ENCODE assay signal across 9 cellular contexts in genomic region chr22:22877523-22878210, GRCh38. TPM values are rescaled to one million over a fixed set of nuclear protein-coding genes. Genes with fewer than 3 reads are reported as not detected.
DNase-seq lines count a peak whose midpoint lies in the region; ATAC-seq and TF ChIP-seq lines count a peak whose summit lies in the region.
"Had no signal": no experiment of that assay in that cellular context is flagged by ENCODE, and none has a peak within 500 bp of the region (broad histone marks: within the 10 kb centered on the region; RNA-seq: fewer than 3 reads in every experiment).

No MANE protein-coding gene starts in this region.

- intact Hi-C loops in upper lobe of right lung (cut with DNase I): no loop called here

- TF ChIP-seq CTCF in AG04450 (IDR thresholded peaks at IDR 0.05; ENCODE audit: low read depth, low read length) (peak; percentile 71), GM20000 (IDR thresholded peaks at IDR 0.05; ENCODE audit: extremely low read depth, missing control alignments) (peak; percentile 96), fibroblast of mammary gland (conservative IDR thresholded peaks at IDR 0.05; ENCODE audit: control insufficient read depth, insufficient read depth, low read depth, low read length) (peak; percentile 77), osteocyte (IDR thresholded peaks at IDR 0.05) (peak; percentile 57), upper lobe of right lung (IDR thresholded peaks at IDR 0.05) (peak; percentile 66)

- H3K9me3 ChIP-seq in AG04450 (ENCODE audit: control insufficient read depth, insufficient read depth, low read length) (no peaks in the 10 kb centered on the region), NT2/D1 (ENCODE audit: insufficient read depth, low read length) (peaks cover 11% of the 10 kb centered on the region; the same call in 1 of the 2 replicates), upper lobe of right lung (peaks cover 10% of the 10 kb centered on the region)

- CTCF ChIA-PET in AG04450 (lab: Charles Lee): interaction anchor here (0.6 to 1.8 kb wide), 11 partner anchors 12 to 415 kb away, joined by 3 to 7 read pairs (median 3); no protein-coding TSS in a partner anchor

- peaks cover 4% of the 10 kb centered on the region for H3K27me3 ChIP-seq in AG04450 (ENCODE audit: control insufficient read depth, insufficient read depth, low read length)
- H3K27me3 ChIP-seq in NT2/D1 (ENCODE audit: insufficient read depth, insufficient read length): peaks cover 84% of the 10 kb centered on the region
- H3K27me3 ChIP-seq in upper lobe of right lung: peaks cover 12% of the 10 kb centered on the region

- H3K36me3 Mint-ChIP-seq in osteocyte (ENCODE audit: unreplicated experiment): no peaks in the 10 kb centered on the region
- H3K36me3 Mint-ChIP-seq: memory B cell had no signal

- POLR2A ChIA-PET in AG04450 (lab: Yijun Ruan, JAX): no interaction called here

- DNase-seq in AG04450 (ENCODE audit: low read depth, low spot score): peak; percentile 16
- DNase-seq in GM20000 (ENCODE audit: low spot score): peak; percentile 56
- DNase-seq in NT2/D1 (ENCODE audit: low read depth, low spot score): peak; percentile 16
- peak; percentile 56 for DNase-seq in activated T-cell treated with anti-CD3 and anti-CD28 coated beads for 4 hours
- peak; percentile 63 for DNase-seq in fibroblast of mammary gland (ENCODE audit: low read depth)
- DNase-seq in osteocyte (ENCODE audit: extremely low spot score, unreplicated experiment): peak; percentile 84
- DNase-seq in upper lobe of right lung: peak; percentile 82
- DNase-seq in cortex of kidney (lab: John Stamatoyannopoulos, UW): no peak

- H3K36me3 ChIP-seq in NT2/D1 (ENCODE audit: insufficient read depth, insufficient read length, low read length) (no peaks in the 10 kb centered on the region), upper lobe of right lung (no peaks in the 10 kb centered on the region)

- ATAC-seq in upper lobe of right lung: peak; percentile 77

- no peak overlapping the region for H3K27ac Mint-ChIP-seq in osteocyte (ENCODE audit: unreplicated experiment)
- H3K27ac Mint-ChIP-seq: memory B cell had no signal

- H3K27ac ChIP-seq in AG04450 (ENCODE audit: low read depth, low read length) (no peak overlapping the region), upper lobe of right lung (no peak overlapping the region)

- H3K27me3 Mint-ChIP-seq in osteocyte (ENCODE audit: unreplicated experiment): peaks cover 8% of the 10 kb centered on the region

- H3K9ac ChIP-seq in NT2/D1 (ENCODE audit: insufficient read length, low read depth): no peak overlapping the region

- H3K9me3 Mint-ChIP-seq in osteocyte (ENCODE audit: unreplicated experiment): peaks cover 4% of the 10 kb centered on the region
- H3K9me3 Mint-ChIP-seq: memory B cell had no signal

- H3K4me1 ChIP-seq in NT2/D1 (ENCODE audit: insufficient read depth, insufficient read length) (no peaks in the 10 kb centered on the region), upper lobe of right lung (no peaks in the 10 kb centered on the region)

- no peak overlapping the region for H3K4me3 ChIP-seq in AG04450 (ENCODE audit: low read depth, low read length)
- H3K4me3 ChIP-seq in NT2/D1 (ENCODE audit: insufficient read length, low read depth): no peak overlapping the region
- H3K4me3 ChIP-seq in fibroblast of mammary gland (ENCODE audit: control insufficient read depth, low read depth, low read length): no peak overlapping the region
- no peak overlapping the region for H3K4me3 ChIP-seq in upper lobe of right lung

- no peaks in the 10 kb centered on the region for H3K4me1 Mint-ChIP-seq in osteocyte (ENCODE audit: unreplicated experiment)

- H3K4me3 Mint-ChIP-seq in osteocyte (ENCODE audit: unreplicated experiment): no peak overlapping the region
- H3K4me3 Mint-ChIP-seq: memory B cell had no signal

RNA-seq across cellular contexts. Expression of gene IGLL5, which starts 9.9 kb away (rescaled TPM):
- polyA plus RNA-seq in AG04450 (2011; rRNA removed): not detected in 2 replicates
- polyA minus RNA-seq in AG04450 (2011; rRNA and poly(A)+ RNA removed): not detected in 2 replicates
- total RNA-seq in osteocyte (not detected in 2 replicates), upper lobe of right lung (12.3 TPM)

Comparison
In these comparisons a context has a peak if more than half of its experiments do, and no peak if none do; other contexts are left out.
1. RNA of gene IGLL5, which starts 9.9 kb away (total RNA-seq): 12.3 TPM in upper lobe of right lung (single experiment); not detected in osteocyte; every median in the first group is over 10 times any median in the second.
2. Peak in every context shown above with its lines, with median percentiles within 50 percentile points of each other: CTCF ChIP-seq.